ENCODE assay signal across 1 cellular context in genomic region chr17:49527927-49528651, GRCh38.
TF ChIP-seq lines count a peak whose summit lies in the region.

No MANE protein-coding gene starts in this region.

TF ChIP-seq in SK-N-SH treated with all-trans-retinoic acid at 6 μM for 48 hours, 23 proteins besides CTCF, POLR2A, EP300 and RAD21 (continued from another document):
- TF ChIP-seq PPARA (CRISPR knock-in tag; IDR thresholded peaks at IDR 0.05; ENCODE audit: borderline replicate concordance) = no peak
- TF ChIP-seq TCF4 (CRISPR knock-in tag; IDR thresholded peaks at IDR 0.05; ENCODE audit: borderline replicate concordance) = no peak
- TF ChIP-seq SNAI2 (CRISPR knock-in tag; IDR thresholded peaks at IDR 0.05) = no peak
